Comparison of ENCODE assay signal across 12 cellular contexts in the genomic region with DNA sequence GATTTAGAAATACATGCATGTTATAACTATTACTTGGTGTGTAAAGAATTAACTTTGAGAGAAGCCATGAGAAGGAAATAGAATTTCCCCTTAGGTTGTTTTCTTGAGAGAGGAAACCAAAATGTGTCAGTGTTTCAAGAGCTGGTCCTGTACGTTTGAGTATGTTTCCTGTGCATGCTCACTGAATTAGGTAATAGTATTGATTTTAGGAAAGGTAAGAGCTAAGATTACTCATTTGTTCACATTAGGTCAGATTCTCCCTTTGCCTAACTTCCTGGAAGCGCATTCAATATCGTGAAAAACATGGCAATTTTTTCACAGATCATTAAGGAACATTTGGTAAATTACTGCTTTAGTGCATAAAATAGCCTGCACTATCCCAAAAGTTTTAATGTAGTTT. TPM values are rescaled to one million over a fixed set of nuclear protein-coding genes. Genes with fewer than 3 reads are reported as not detected.
DNase-seq lines count a peak whose midpoint lies in the region; ATAC-seq lines count a peak whose summit lies in the region.
"Had no signal": no experiment of that assay in that cellular context is flagged by ENCODE, and none has a peak within 500 bp of the region (broad histone marks: within the 10 kb centered on the region; RNA-seq: fewer than 3 reads in every experiment).

No MANE protein-coding gene starts in this region.

- peak overlapping the region; percentile 9 for H3K27ac ChIP-seq in epithelial cell of prostate

- ATAC-seq in GM18498 (IDR thresholded peaks at IDR 0.05; ENCODE audit: unreplicated experiment): peak; percentile 36
- ATAC-seq in GM21423 (IDR thresholded peaks at IDR 0.05; ENCODE audit: unreplicated experiment): peak; percentile 32
- no peak for ATAC-seq in GM21367 (IDR thresholded peaks at IDR 0.05; ENCODE audit: unreplicated experiment)
- ATAC-seq: Right ventricle myocardium inferior had no signal

- in situ Hi-C loops in KBM-7 (cut with MboI; ENCODE audit: low pct_unique_long_range_greater_than_20kb, low sequenced_read_pairs): no loop called here

- DNase-seq in KBM-7 (peak; percentile 17), epithelial cell of prostate (ENCODE audit: low read depth, low spot score) (peak; percentile 48), ureter (ENCODE audit: low spot score) (no peak), superior temporal gyrus (ENCODE audit: extremely low spot score) (no peak)
- DNase-seq in activated effector memory CD4-positive, alpha-beta T cell treated with Interleukin-2 at 50 U/mL for 16 hours: no peak
- DNase-seq: cortex of kidney, hypothalamus, NCI-H187 treated with DMSO at 0.1 percent for 48 hours had no signal

RNA-seq across cellular contexts. Expression of a gene that starts 49.3 kb away (rescaled TPM):
- total RNA-seq in ureter: 71.7 TPM

Comparison
In these comparisons a context has a peak if more than half of its experiments do, and no peak if none do; other contexts are left out.
1. DNase-seq: peak in KBM-7 (single experiment) and epithelial cell of prostate (single experiment); none in activated effector memory CD4-positive, alpha-beta T cell treated with Interleukin-2 at 50 U/mL for 16 hours (single experiment), ureter (single experiment) and superior temporal gyrus (single experiment).